Comparison of ENCODE assay signal across 19 cellular contexts in the genomic region with DNA sequence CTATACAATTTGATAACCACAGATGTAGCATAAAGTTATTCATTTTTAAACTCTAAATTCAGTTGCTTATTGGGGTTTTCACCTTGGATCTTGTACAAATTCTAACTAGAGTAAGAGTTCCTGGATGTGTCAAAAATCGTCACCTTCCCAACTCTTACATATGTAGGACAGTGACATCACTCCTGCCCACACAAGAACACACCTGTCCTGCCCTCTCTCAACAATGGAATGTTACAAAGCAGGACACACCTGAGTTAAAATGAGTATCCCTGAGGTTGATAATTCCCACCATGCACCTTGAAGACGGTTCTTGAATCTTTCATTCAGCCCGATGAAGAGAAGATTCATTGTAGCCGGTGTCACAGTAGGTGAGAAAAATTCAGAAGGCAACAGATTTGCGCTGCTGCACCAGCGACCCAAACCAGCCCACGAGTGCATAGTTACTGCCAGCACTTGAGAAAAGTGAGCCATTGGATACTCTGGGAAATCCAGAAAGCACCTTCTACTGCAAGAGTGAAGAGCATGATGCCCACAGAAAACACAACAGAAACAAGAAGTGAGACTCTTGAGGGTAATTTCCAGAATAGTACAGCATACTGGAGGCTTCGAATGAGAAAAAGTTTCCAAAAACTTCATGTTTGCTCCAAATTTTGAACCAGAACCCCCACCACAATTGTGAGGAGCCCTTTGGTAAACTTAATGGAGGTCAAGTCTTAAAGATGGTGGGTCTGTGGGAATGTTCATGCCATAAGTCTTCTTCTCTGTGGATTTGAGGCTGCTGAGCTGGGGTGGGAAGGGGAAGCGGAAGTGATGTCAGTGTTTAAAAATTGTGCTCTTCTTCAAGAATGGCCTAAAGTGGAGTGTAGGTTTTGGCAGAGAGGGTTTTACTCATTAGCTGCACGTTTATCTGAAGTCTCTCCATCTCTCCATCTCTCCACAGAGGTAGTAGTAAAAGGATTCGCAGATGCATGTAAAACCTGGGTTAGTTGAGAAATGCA. TPM values are rescaled to one million over a fixed set of nuclear protein-coding genes. Genes with fewer than 3 reads are reported as not detected.
DNase-seq lines count a peak whose midpoint lies in the region; ATAC-seq and TF ChIP-seq lines count a peak whose summit lies in the region.
"Had no signal": no experiment of that assay in that cellular context is flagged by ENCODE, and none has a peak within 500 bp of the region (broad histone marks: within the 10 kb centered on the region; RNA-seq: fewer than 3 reads in every experiment).

No MANE protein-coding gene starts in this region.

- no peak for TF ChIP-seq CTCF in left lung (IDR thresholded peaks at IDR 0.05)

- POLR2A ChIA-PET in activated CD8-positive, alpha-beta T cell treated with anti-CD3 and anti-CD28 coated beads, Interleukin-2, amount 10 ng/mL, durations not matched to agents 7 days and 5 days (lab: Charles Lee) = no interaction called here

- H3K4me1 ChIP-seq in left lung = no peaks in the 10 kb centered on the region
- H3K4me1 ChIP-seq: lower lobe of right lung had no signal

- H3K4me3 Mint-ChIP-seq in activated CD8-positive, alpha-beta T cell treated with anti-CD3 and anti-CD28 coated beads, Interleukin-2, amount 10 ng/mL, durations not matched to agents 7 days and 5 days = no peak overlapping the region
- H3K4me3 Mint-ChIP-seq: activated T-helper 17 cell treated with anti-CD3 and anti-CD28 coated beads, Interleukin-2, amount 50 U/mL, for 72 hours; CD4-positive, CD25-positive, alpha-beta regulatory T cell; stimulated activated naive CD8-positive, alpha-beta T cell treated with anti-CD3 and anti-CD28 coated beads, Interleukin-15, Interleukin-2, amounts not matched to agents 100 ng/mL and 50 ng/mL, for 24 hours had no signal

- DNase-seq in medulla oblongata (ENCODE audit: extremely low spot score) (peak; percentile 13), OCI-M2 (lab: John Stamatoyannopoulos, UW; ENCODE audit: unreplicated experiment) (no peak), left lung (no peak)
- DNase-seq in activated CD8-positive, alpha-beta T cell treated with anti-CD3 and anti-CD28 coated beads, Interleukin-2, amount 10 ng/mL, durations not matched to agents 7 days and 5 days = no peak
- DNase-seq: brain microvascular endothelial cell; CD4-positive, CD25-positive, alpha-beta regulatory T cell; H7; lower lobe of right lung; NCI-H1694; ovary; stimulated activated CD4-positive, alpha-beta T cell treated with anti-CD3 and anti-CD28 coated beads, Interleukin-1b, Interleukin-23, amount 100 ng/mL, for 48 hours had no signal

- H3K27me3 ChIP-seq in left lung = no peaks in the 10 kb centered on the region
- H3K27me3 ChIP-seq: brain microvascular endothelial cell, hepatocyte, ovary had no signal

- intact Hi-C loops in left lung (cut with DNase I) = no loop called here

- H3K4me1 Mint-ChIP-seq in activated CD8-positive, alpha-beta T cell treated with anti-CD3 and anti-CD28 coated beads, Interleukin-2, amount 10 ng/mL, durations not matched to agents 7 days and 5 days (ENCODE audit: low read depth) = no peaks in the 10 kb centered on the region
- H3K4me1 Mint-ChIP-seq: activated T-helper 17 cell treated with anti-CD3 and anti-CD28 coated beads, Interleukin-2, amount 50 U/mL, for 72 hours; CD4-positive, CD25-positive, alpha-beta regulatory T cell had no signal

- H3K27me3 Mint-ChIP-seq in activated CD8-positive, alpha-beta T cell treated with anti-CD3 and anti-CD28 coated beads, Interleukin-2, amount 10 ng/mL, durations not matched to agents 7 days and 5 days (ENCODE audit: low read depth) = peaks cover 6% of the 10 kb centered on the region

- no peak overlapping the region for H3K27ac ChIP-seq in left lung
- H3K27ac ChIP-seq: brain microvascular endothelial cell, hepatocyte, lower lobe of right lung, ovary had no signal

- H3K9me3 Mint-ChIP-seq in activated CD8-positive, alpha-beta T cell treated with anti-CD3 and anti-CD28 coated beads, Interleukin-2, amount 10 ng/mL, durations not matched to agents 7 days and 5 days (ENCODE audit: insufficient read depth) = no peaks in the 10 kb centered on the region
- H3K9me3 Mint-ChIP-seq: stimulated activated naive CD8-positive, alpha-beta T cell treated with anti-CD3 and anti-CD28 coated beads, Interleukin-15, Interleukin-2, amounts not matched to agents 100 ng/mL and 50 ng/mL, for 24 hours had no signal

- H3K36me3 ChIP-seq in left lung = no peaks in the 10 kb centered on the region
- H3K36me3 ChIP-seq: brain microvascular endothelial cell, lower lobe of right lung, ovary had no signal

- no peak overlapping the region for H3K4me3 ChIP-seq in left lung
- H3K4me3 ChIP-seq: hepatocyte, lower lobe of right lung, ovary had no signal

- CTCF ChIA-PET in activated CD8-positive, alpha-beta T cell treated with anti-CD3 and anti-CD28 coated beads, Interleukin-2, amount 10 ng/mL, durations not matched to agents 7 days and 5 days (lab: Charles Lee) = no interaction called here

- H3K36me3 Mint-ChIP-seq in activated CD8-positive, alpha-beta T cell treated with anti-CD3 and anti-CD28 coated beads, Interleukin-2, amount 10 ng/mL, durations not matched to agents 7 days and 5 days (ENCODE audit: low read depth) = no peaks in the 10 kb centered on the region
- H3K36me3 Mint-ChIP-seq: CD4-positive, CD25-positive, alpha-beta regulatory T cell had no signal

- H3K9me3 ChIP-seq in left lung = peaks cover 0 to 4% of the 10 kb centered on the region in 2 donors
- H3K9me3 ChIP-seq: lower lobe of right lung, ovary had no signal

- peak; percentile 97 for ATAC-seq in GM18870 (IDR thresholded peaks at IDR 0.05; ENCODE audit: unreplicated experiment)
- peak; percentile 92 for ATAC-seq in GM21529 (IDR thresholded peaks at IDR 0.05; ENCODE audit: unreplicated experiment)
- ATAC-seq in HG03103 (IDR thresholded peaks at IDR 0.05; ENCODE audit: low read depth, unreplicated experiment) = peak; percentile 84
- ATAC-seq in GM19467 (IDR thresholded peaks at IDR 0.05; ENCODE audit: unreplicated experiment) = no peak
- ATAC-seq in activated CD8-positive, alpha-beta T cell treated with anti-CD3 and anti-CD28 coated beads, Interleukin-2, amount 10 ng/mL, durations not matched to agents 7 days and 5 days = no peak
- ATAC-seq in left lung = no peak
- ATAC-seq: activated T-helper 17 cell treated with anti-CD3 and anti-CD28 coated beads, Interleukin-2, amount 50 U/mL, for 72 hours; lower lobe of right lung; SK-N-SH treated with all-trans-retinoic acid at 6 μM for 48 hours had no signal

- no peak overlapping the region for H3K27ac Mint-ChIP-seq in activated CD8-positive, alpha-beta T cell treated with anti-CD3 and anti-CD28 coated beads, Interleukin-2, amount 10 ng/mL, durations not matched to agents 7 days and 5 days
- H3K27ac Mint-ChIP-seq: activated T-helper 17 cell treated with anti-CD3 and anti-CD28 coated beads, Interleukin-2, amount 50 U/mL, for 72 hours; CD4-positive, CD25-positive, alpha-beta regulatory T cell; stimulated activated naive CD8-positive, alpha-beta T cell treated with anti-CD3 and anti-CD28 coated beads, Interleukin-15, Interleukin-2, amounts not matched to agents 100 ng/mL and 50 ng/mL, for 24 hours had no signal

RNA-seq across cellular contexts. Expression of a gene that starts 34.7 kb away (rescaled TPM):
- total RNA-seq in activated CD8-positive, alpha-beta T cell treated with anti-CD3 and anti-CD28 coated beads, Interleukin-2, amount 10 ng/mL, durations not matched to agents 7 days and 5 days = not detected
- 1 to 10 TPM; 2.2 to 3.2 TPM for total RNA-seq in left lung

Comparison
In these comparisons a context has a peak if more than half of its experiments do, and no peak if none do; other contexts are left out.
1. ATAC-seq: peak in GM18870 (single experiment), GM21529 (single experiment) and HG03103 (single experiment); none in GM19467 (single experiment), activated CD8-positive, alpha-beta T cell treated with anti-CD3 and anti-CD28 coated beads, Interleukin-2, amount 10 ng/mL, durations not matched to agents 7 days and 5 days (single experiment) and left lung (single experiment).